ENCODE assay signal across 16 cellular contexts in genomic region chr20:46203510-46203837, GRCh38.
A peak's percentile ranks its signal among the peaks of the same experiment; 100 is the strongest.
DNase-seq lines count a peak whose midpoint lies in the region; ATAC-seq and TF ChIP-seq lines count a peak whose summit lies in the region.
"Had no signal": no experiment of that assay in that cellular context is flagged by ENCODE, and none has a peak within 500 bp of the region (broad histone marks: within the 10 kb centered on the region; RNA-seq: fewer than 3 reads in every experiment).

No MANE protein-coding gene starts in this region.

- no peak overlapping the region for H3K27ac ChIP-seq in substantia nigra (ENCODE audit: low read depth, low read length, poor library complexity, severe bottlenecking)
- H3K27ac ChIP-seq: BLaER1 treated with 17β-estradiol and CSF1 and Interleukin-3, amounts not matched to agents 10 nM and 100 nM; SJCRH30 had no signal

- H3K27me3 Mint-ChIP-seq in T-cell, result peaks cover 41 to 42% of the 10 kb centered on the region in 2 donors
- H3K27me3 Mint-ChIP-seq in nephron (ENCODE audit: low read depth), result peaks cover 74% of the 10 kb centered on the region

- no peak for TF ChIP-seq CTCF in nephron (IDR thresholded peaks at IDR 0.05; ENCODE audit: unreplicated experiment in 3 of 3)

- H3K36me3 Mint-ChIP-seq in T-cell (no peaks in the 10 kb centered on the region), nephron (ENCODE audit: low read depth) (no peaks in the 10 kb centered on the region)

- H3K9me3 Mint-ChIP-seq in T-cell (no peaks in the 10 kb centered on the region), nephron (no peaks in the 10 kb centered on the region)
- H3K9me3 Mint-ChIP-seq: H9 had no signal

- peak overlapping the region; percentile 1 to 71 for H3K27ac Mint-ChIP-seq in T-cell
- H3K27ac Mint-ChIP-seq in nephron, result peak overlapping the region in 2 of 3 experiments; percentile 10 to 12
- H3K27ac Mint-ChIP-seq: H9 had no signal

- CTCF ChIA-PET in T-cell (lab: Charles Lee), result no interaction called here

- peak; percentile 18 for DNase-seq in NCI-H146 (lab: John Stamatoyannopoulos, UW)
- DNase-seq in NCI-H146 treated with DMSO at 0.1 percent for 48 hours (lab: John Stamatoyannopoulos, UW; ENCODE audit: unreplicated experiment), result no peak
- no peak for DNase-seq in T-cell
- DNase-seq in left lobe of liver (ENCODE audit: low spot score), result no peak
- no peak for DNase-seq in sciatic nerve (ENCODE audit: low spot score)
- no peak for DNase-seq in substantia nigra (lab: John Stamatoyannopoulos, UW)
- DNase-seq: Caco-2, H9, IMR-90, NCI-H1694 treated with DMSO at 0.1 percent for 48 hours, RPMI8226, SJCRH30, SW 1271 had no signal

- intact Hi-C loops in sciatic nerve (cut with DNase I), result no loop called here

- H3K4me1 Mint-ChIP-seq in T-cell (peaks cover 32 to 46% (median 37%) of the 10 kb centered on the region in 3 donors), nephron (peaks cover 36% of the 10 kb centered on the region)

- POLR2A ChIA-PET in T-cell (lab: Charles Lee), result no interaction called here

- H3K4me3 Mint-ChIP-seq in T-cell (peak overlapping the region in 1 of 3 donors; percentile 19), nephron (peak overlapping the region in 1 of 3 experiments; percentile 36)
- H3K4me3 Mint-ChIP-seq: H9 had no signal

- ATAC-seq in T-cell (replicated peaks in 1 of 4) (no peak), left lobe of liver (no peak), sciatic nerve (no peak), HG03108 (IDR thresholded peaks at IDR 0.05; ENCODE audit: unreplicated experiment) (no peak)
